Comparison of ENCODE assay signal across 32 cellular contexts in genomic region chr12:90576707-90577106, GRCh38.
"Had no signal": no experiment of that assay in that cellular context is flagged by ENCODE, and none has a peak within 500 bp of the region (broad histone marks: within the 10 kb centered on the region; RNA-seq: fewer than 3 reads in every experiment).

No MANE protein-coding gene starts in this region.

- H3K27ac ChIP-seq: ascending aorta, breast epithelium, cardiac muscle cell, coronary artery, dorsolateral prefrontal cortex, esophagus muscularis mucosa, foreskin keratinocyte, gastrocnemius medialis had no signal

- H3K27me3 ChIP-seq: ascending aorta, breast epithelium, cardiac muscle cell, dorsolateral prefrontal cortex, esophagus muscularis mucosa, foreskin keratinocyte, gastrocnemius medialis, heart left ventricle had no signal

- H3K4me1 ChIP-seq: ascending aorta, breast epithelium, esophagus muscularis mucosa, gastrocnemius medialis, heart left ventricle had no signal

- H3K36me3 ChIP-seq: ascending aorta, breast epithelium, cardiac muscle cell, esophagus muscularis mucosa, gastrocnemius medialis, heart left ventricle had no signal

- H3K4me3 ChIP-seq: ascending aorta, breast epithelium, cardiac muscle cell, coronary artery, dorsolateral prefrontal cortex, esophagus muscularis mucosa, gastrocnemius medialis had no signal

- ATAC-seq: activated CD4-positive, alpha-beta T cell treated with anti-CD3 and anti-CD28 coated beads for 36 hours; activated CD8-positive, alpha-beta memory T cell treated with anti-CD3 and anti-CD28 coated beads, Interleukin-2, amount 10 ng/mL, durations not matched to agents 7 days and 5 days; activated CD8-positive, alpha-beta T cell treated with anti-CD3 and anti-CD28 coated beads, Interleukin-2, amount 10 ng/mL, durations not matched to agents 7 days and 5 days; activated naive CD4-positive, alpha-beta T cell treated with anti-CD3 and anti-CD28 coated beads, Interleukin-2, amount 50 U/mL, for 72 hours; activated T-cell treated with anti-CD3 and anti-CD28 coated beads, Interleukin-2, amount 50 U/mL, for 72 hours; foreskin keratinocyte; gastrocnemius medialis; T-helper 17 cell had no signal

- H3K9me3 ChIP-seq: breast epithelium, gastrocnemius medialis had no signal

- DNase-seq: activated CD4-positive, alpha-beta memory T cell treated with anti-CD3 and anti-CD28 coated beads for 36 hours; activated CD4-positive, alpha-beta T cell treated with anti-CD3 and anti-CD28 coated beads for 36 hours; activated CD4-positive, alpha-beta T cell treated with anti-CD3 and anti-CD28 coated beads, Interleukin-2, amount 10 ng/mL, durations not matched to agents 24 days and 14 days; activated CD4-positive, CD25-positive, alpha-beta regulatory T cell; activated CD4-positive, CD25-positive, alpha-beta regulatory T cell treated with anti-CD3 and anti-CD28 coated beads, Interleukin-2, amount 50 U/mL, for 72 hours; activated CD8-positive, alpha-beta memory T cell treated with anti-CD3 and anti-CD28 coated beads, Interleukin-2, amount 10 ng/mL, durations not matched to agents 7 days and 5 days; activated CD8-positive, alpha-beta memory T cell treated with anti-CD3 and anti-CD28 coated beads, Interleukin-2, amount 50 U/mL, for 4 hours; activated CD8-positive, alpha-beta T cell treated with anti-CD3 and anti-CD28 coated beads, Interleukin-2, amount 10 ng/mL, durations not matched to agents 7 days and 5 days; activated gamma-delta T cell; activated naive CD4-positive, alpha-beta T cell; activated naive CD4-positive, alpha-beta T cell treated with anti-CD3 and anti-CD28 coated beads, Interleukin-2, amount 10 ng/mL, durations not matched to agents 7 days and 5 days; activated naive CD8-positive, alpha-beta T cell treated with anti-CD3 and anti-CD28 coated beads, Interleukin-2, amount 10 ng/mL, durations not matched to agents 7 days and 5 days; activated T-cell treated with anti-CD3 and anti-CD28 coated beads, Interleukin-2, amount 50 U/mL, for 1 hour; activated T-cell treated with anti-CD3 and anti-CD28 coated beads, Interleukin-2, amount 50 U/mL, for 72 hours; central memory CD4-positive, alpha-beta T cell; cerebellar nuclear complex; dorsolateral prefrontal cortex; effector memory CD4-positive, alpha-beta T cell; endodermal cell; erythroblast; foreskin keratinocyte; gastrocnemius medialis; glutamatergic neuron; T-helper 17 cell; T1000 had no signal
